ENCODE assay signal across 17 cellular contexts in genomic region chr5:134018986-134019316, GRCh38.
"Had no signal": no experiment of that assay in that cellular context is flagged by ENCODE, and none has a peak within 500 bp of the region (broad histone marks: within the 10 kb centered on the region; RNA-seq: fewer than 3 reads in every experiment).

No MANE protein-coding gene starts in this region.

- H3K4me3 ChIP-seq: psoas muscle, uterus had no signal

- H3K27ac Mint-ChIP-seq: activated B cell treated with CpG ODN at 0.5 μM for 24 hours; activated CD4-positive, alpha-beta T cell treated with anti-CD3 and anti-CD28 coated beads, Interleukin-2, amount 10 ng/mL, durations not matched to agents 7 days and 5 days; activated naive CD8-positive, alpha-beta T cell; activated T-cell treated with anti-CD3 and anti-CD28 coated beads, Interleukin-2, amount 50 U/mL, for 72 hours; natural killer cell treated with Interleukin-12 subunit alpha and Interleukin-12 subunit beta and Interleukin-15 and Interleukin-18, amount 100 ng/mL, for 72 hours; T-helper 2 cell treated with Interferon-gamma antibody and Interleukin-4, amounts not matched to agents 5 μg/mL and 100 μg/mL, for 36 hours had no signal

- H3K36me3 Mint-ChIP-seq: activated naive CD8-positive, alpha-beta T cell; natural killer cell treated with Interleukin-12 subunit alpha and Interleukin-12 subunit beta and Interleukin-15 and Interleukin-18, amount 100 ng/mL, for 72 hours had no signal

- H3K4me1 Mint-ChIP-seq: activated B cell treated with CpG ODN at 0.5 μM for 24 hours; central memory CD8-positive, alpha-beta T cell had no signal

- H3K27ac ChIP-seq: psoas muscle, uterus had no signal

- H3K4me3 Mint-ChIP-seq: activated B cell treated with CpG ODN at 0.5 μM for 24 hours; activated CD4-positive, alpha-beta T cell treated with anti-CD3 and anti-CD28 coated beads, Interleukin-2, amount 10 ng/mL, durations not matched to agents 7 days and 5 days; activated naive CD8-positive, alpha-beta T cell; activated T-cell treated with anti-CD3 and anti-CD28 coated beads, Interleukin-2, amount 50 U/mL, for 72 hours; central memory CD8-positive, alpha-beta T cell; natural killer cell treated with Interleukin-12 subunit alpha and Interleukin-12 subunit beta and Interleukin-15 and Interleukin-18, amount 100 ng/mL, for 72 hours; T-helper 2 cell treated with Interferon-gamma antibody and Interleukin-4, amounts not matched to agents 5 μg/mL and 100 μg/mL, for 36 hours had no signal

- DNase-seq: activated B cell treated with CpG ODN at 0.5 μM for 24 hours; activated CD4-positive, alpha-beta T cell treated with anti-CD3 and anti-CD28 coated beads, Interleukin-2, amount 10 ng/mL, durations not matched to agents 7 days and 5 days; activated CD8-positive, alpha-beta memory T cell treated with anti-CD3 and anti-CD28 coated beads, Interleukin-2, amount 50 U/mL, for 48 hours; activated gamma-delta T cell; activated T-cell treated with anti-CD3 and anti-CD28 coated beads, Interleukin-2, amount 50 U/mL, for 72 hours; amniotic stem cell; cortex of kidney; effector CD8-positive, alpha-beta T cell; glutamatergic neuron; nucleus accumbens; psoas muscle; stimulated activated CD4-positive, alpha-beta T cell treated with anti-CD3 and anti-CD28 coated beads, Interleukin-1b, Interleukin-23, amount 100 ng/mL, for 48 hours; uterus had no signal

- H3K9me3 Mint-ChIP-seq: activated B cell treated with CpG ODN at 0.5 μM for 24 hours; activated CD4-positive, alpha-beta T cell treated with anti-CD3 and anti-CD28 coated beads, Interleukin-2, amount 10 ng/mL, durations not matched to agents 7 days and 5 days; activated T-cell treated with anti-CD3 and anti-CD28 coated beads, Interleukin-2, amount 50 U/mL, for 72 hours; central memory CD8-positive, alpha-beta T cell; natural killer cell treated with Interleukin-12 subunit alpha and Interleukin-12 subunit beta and Interleukin-15 and Interleukin-18, amount 100 ng/mL, for 72 hours; T-helper 2 cell treated with Interferon-gamma antibody and Interleukin-4, amounts not matched to agents 5 μg/mL and 100 μg/mL, for 36 hours had no signal

- H3K9me3 ChIP-seq: psoas muscle, uterus had no signal

- H3K27me3 ChIP-seq: uterus had no signal

- H3K4me1 ChIP-seq: psoas muscle, uterus had no signal

- H3K36me3 ChIP-seq: uterus had no signal

- H3K27me3 Mint-ChIP-seq: activated B cell treated with CpG ODN at 0.5 μM for 24 hours; activated naive CD8-positive, alpha-beta T cell; central memory CD8-positive, alpha-beta T cell had no signal
